ENCODE assay signal across 8 cellular contexts in genomic region chrX:119468186-119468929, GRCh38. TPM values are rescaled to one million over a fixed set of nuclear protein-coding genes. Genes with fewer than 3 reads are reported as not detected.
A peak's percentile ranks its signal among the peaks of the same experiment; 100 is the strongest.
DNase-seq lines count a peak whose midpoint lies in the region; ATAC-seq, FAIRE-seq and TF ChIP-seq lines count a peak whose summit lies in the region.

SLC25A5 (plus strand) TSS chrX:119468444; CDS start chrX:119468516, 72 bp downstream.

- peak within 1 kb of the TSS; percentile 92 for H3K27ac Mint-ChIP-seq in activated naive CD8-positive, alpha-beta T cell
- H3K27ac Mint-ChIP-seq in glutamatergic neuron (ENCODE audit: unreplicated experiment): peak within 1 kb of the TSS; percentile 78

- intact Hi-C loops in pancreas (cut with DNase I): no loop called here
- intact Hi-C loops in thyroid gland (cut with DNase I): no loop called here

- H3K4me1 ChIP-seq in pancreas (peaks cover 4 to 15% (median 7%) of the 10 kb centered on the region in 3 donors), thyroid gland (peaks cover 0 to 5% of the 10 kb centered on the region in 2 donors)

- peak within 1 kb of the TSS; percentile 88 for H3K4me3 ChIP-seq in GM06990 (replicated peaks; ENCODE audit: low read depth, low read length)
- peak within 1 kb of the TSS; percentile 29 to 68 (median 58) for H3K4me3 ChIP-seq in pancreas
- H3K4me3 ChIP-seq in thyroid gland (replicated peaks in 1 of 3): peak within 1 kb of the TSS; percentile 39 to 83 (median 44)

- H3K27ac ChIP-seq in pancreas: peak within 1 kb of the TSS; percentile 79 to 87 (median 82)
- peak within 1 kb of the TSS; percentile 86 to 94 (median 89) for H3K27ac ChIP-seq in thyroid gland

- H3K4me3 Mint-ChIP-seq in activated naive CD8-positive, alpha-beta T cell: peak within 1 kb of the TSS; percentile 88
- H3K4me3 Mint-ChIP-seq in glutamatergic neuron (ENCODE audit: unreplicated experiment): peak within 1 kb of the TSS; percentile 84

- peak; percentile 83 to 95 (median 89) for ATAC-seq in pancreas

- DNase-seq in GM06990 (ENCODE audit: extremely low read depth, insufficient read length) (peak; percentile 92), HEK293T (ENCODE audit: extremely low spot score) (peak; percentile 92), MV-4-11 (lab: John Stamatoyannopoulos, UW) (peak; percentile 76), SKM-1 treated with dmso at 0.1 percent for 144 hours (lab: John Stamatoyannopoulos, UW; ENCODE audit: unreplicated experiment) (peak; percentile 73), glutamatergic neuron (peak; percentile 80), pancreas (peak; percentile 83 to 93 (median 86)), thyroid gland (peak; percentile 78 to 82)

- H3K36me3 ChIP-seq in GM06990 (ENCODE audit: control insufficient read depth, insufficient read depth, low read length) (peaks cover 3% of the 10 kb centered on the region; the same call in 1 of the 2 replicates), pancreas (peaks cover 0 to 9% (median 3%) of the 10 kb centered on the region in 3 donors), thyroid gland (peaks cover 0 to 15% of the 10 kb centered on the region in 2 donors)

- H3K9me3 Mint-ChIP-seq in activated naive CD8-positive, alpha-beta T cell (ENCODE audit: low read depth): no peaks in the 10 kb centered on the region
- H3K9me3 Mint-ChIP-seq in glutamatergic neuron (ENCODE audit: unreplicated experiment): no peaks in the 10 kb centered on the region

- CTCF ChIA-PET in HEK293T (lab: Yijun Ruan, JAX): interaction anchor here (0.6 to 1.0 kb wide), 2 partner anchors 13 to 55 kb away, joined by 3 read pairs; no protein-coding TSS in a partner anchor

- 1 to 35% methylated on average over 63 to 64 of the region's 64 CpGs for WGBS in pancreas, 2 donors
- 0 to 1% methylated on average over 3 to 19 of the region's 64 CpGs for WGBS in thyroid gland, 2 donors

- POLR2A ChIA-PET in HEK293T (lab: Yijun Ruan, JAX): interaction anchor here (0.6 to 1.2 kb wide), 12 partner anchors 12 to 233 kb away, joined by 3 to 7 read pairs (median 3); partner anchors contain the start of gene PGRMC1

- no peaks in the 10 kb centered on the region for H3K27me3 ChIP-seq in GM06990 (replicated peaks; ENCODE audit: control insufficient read depth, insufficient read depth, low read length)
- no peaks in the 10 kb centered on the region for H3K27me3 ChIP-seq in pancreas
- no peaks in the 10 kb centered on the region for H3K27me3 ChIP-seq in thyroid gland

- peaks cover 8% of the 10 kb centered on the region for H3K4me1 Mint-ChIP-seq in activated naive CD8-positive, alpha-beta T cell (ENCODE audit: low read depth)
- H3K4me1 Mint-ChIP-seq in glutamatergic neuron (ENCODE audit: low read depth, unreplicated experiment): no peaks in the 10 kb centered on the region

- no peaks in the 10 kb centered on the region for H3K36me3 Mint-ChIP-seq in activated naive CD8-positive, alpha-beta T cell
- no peaks in the 10 kb centered on the region for H3K36me3 Mint-ChIP-seq in glutamatergic neuron (ENCODE audit: unreplicated experiment)

- peak; percentile 47 to 85 for TF ChIP-seq POLR2A in thyroid gland (IDR thresholded peaks at IDR 0.05)

- H3K27me3 Mint-ChIP-seq in activated naive CD8-positive, alpha-beta T cell: no peaks in the 10 kb centered on the region
- no peaks in the 10 kb centered on the region for H3K27me3 Mint-ChIP-seq in glutamatergic neuron (ENCODE audit: unreplicated experiment)

- TF ChIP-seq CTCF in GM06990 (IDR thresholded peaks at IDR 0.05; ENCODE audit: insufficient read depth, low read length, poor library complexity, severe bottlenecking) (no peak), glutamatergic neuron (IDR thresholded peaks at IDR 0.05; ENCODE audit: partially characterized antibody, unreplicated experiment) (no peak), pancreas (IDR thresholded peaks at IDR 0.05) (no peak), thyroid gland (IDR thresholded peaks at IDR 0.05) (no peak)

- no peaks in the 10 kb centered on the region for H3K9me3 ChIP-seq in pancreas
- no peaks in the 10 kb centered on the region for H3K9me3 ChIP-seq in thyroid gland

- FAIRE-seq in pancreas (lab: Jason Lieb, UNC): no peak

TF ChIP-seq in HEK293T, 16 proteins besides CTCF, POLR2A, EP300 and RAD21:
- TF ChIP-seq L3MBTL2 (conservative IDR thresholded peaks at IDR 0.05) (peak; percentile 70), ELF4 (IDR thresholded peaks at IDR 0.05) (peak; percentile 86), ZNF384 (IDR thresholded peaks at IDR 0.05) (no peak)

RNA-seq across cellular contexts. Expression of gene SLC25A5, which starts in this region (rescaled TPM):
- total RNA-seq in glutamatergic neuron (ENCODE audit: unreplicated experiment) (179 TPM), pancreas (100 to 1,000 TPM; 182 to 462 (median 342) TPM), thyroid gland (100 to 1,000 TPM; 110 to 269 (median 202) TPM)
- 100 to 1,000 TPM; 112 to 202 TPM for polyA plus RNA-seq in pancreas

Comparison
In these comparisons a context has a peak if more than half of its experiments do, and no peak if none do; other contexts are left out.
1. Peak in every context shown above with its lines: DNase-seq, ATAC-seq, H3K4me3 ChIP-seq and H3K27ac ChIP-seq.